Comparison of ENCODE assay signal across 1 cellular context in the genomic region with DNA sequence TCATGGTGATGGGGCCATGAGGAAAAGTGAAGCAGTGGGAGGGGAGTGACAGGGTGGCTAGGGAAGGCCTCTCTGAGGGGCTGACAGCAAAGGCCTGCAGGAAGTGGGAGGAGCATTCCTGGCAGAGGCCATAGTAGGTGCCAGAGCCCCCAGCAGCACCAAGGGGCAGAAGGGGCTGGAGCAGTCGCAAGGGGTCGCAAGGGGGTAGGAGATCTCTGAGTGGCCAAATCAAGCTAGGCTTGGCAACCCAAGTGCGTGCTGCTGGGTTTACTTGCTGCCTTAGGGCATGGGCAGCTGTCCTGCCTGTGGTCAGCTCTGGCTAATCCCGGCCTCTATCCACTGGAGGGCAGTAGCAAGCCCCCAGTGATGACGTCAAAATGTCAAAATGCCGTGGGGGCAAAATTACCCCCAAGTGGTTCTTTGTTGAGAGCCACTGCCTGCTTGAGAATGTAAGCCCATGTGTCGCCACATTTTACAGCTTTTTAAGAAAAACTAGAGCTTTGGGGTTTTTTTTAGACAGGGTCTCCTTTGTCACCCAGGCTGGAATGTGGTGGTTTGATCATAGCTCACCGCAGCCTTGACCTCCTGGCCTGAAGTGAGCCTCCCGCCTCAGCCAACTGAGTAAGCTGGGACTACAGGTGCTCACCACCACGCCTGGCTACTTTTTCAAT.
TF ChIP-seq lines count a peak whose summit lies in the region.

No MANE protein-coding gene starts in this region.

TF ChIP-seq in HEK293T, 16 proteins besides CTCF, POLR2A, EP300 and RAD21 (continued from another document):
- TF ChIP-seq FOXA1 (IDR thresholded peaks at IDR 0.05) (no peak), CTBP1 (IDR thresholded peaks at IDR 0.05; ENCODE audit: borderline replicate concordance) (no peak), SP1 (IDR thresholded peaks at IDR 0.05) (no peak), SUZ12 (IDR thresholded peaks at IDR 0.05) (no peak)
TF ChIP-seq in HEK293T: peak in this region for 0.
